In genomic region chr22:42863349-42863911, GRCh38 we compare ENCODE assay signal across 9 cellular contexts. TPM values are rescaled to one million over a fixed set of nuclear protein-coding genes. Genes with fewer than 3 reads are reported as not detected.
DNase-seq lines count a peak whose midpoint lies in the region; ATAC-seq, FAIRE-seq and TF ChIP-seq lines count a peak whose summit lies in the region.
"Had no signal": no experiment of that assay in that cellular context is flagged by ENCODE, and none has a peak within 500 bp of the region (broad histone marks: within the 10 kb centered on the region; RNA-seq: fewer than 3 reads in every experiment).

No MANE protein-coding gene starts in this region.

- no peak overlapping the region for H3K4me3 ChIP-seq in PC-9
- no peak overlapping the region for H3K4me3 ChIP-seq in mammary epithelial cell (replicated peaks in 1 of 3; ENCODE audit: insufficient read depth in 1 of 3, low read depth in 2 of 3, low read length in 3 of 3)
- H3K4me3 ChIP-seq in tibial artery: no peak overlapping the region

- WGBS in mammary epithelial cell (ENCODE audit: low coverage, missing lambda C conversion rate): 28% methylated on average over 4 of the region's 4 CpGs

- H3K36me3 ChIP-seq in PC-9 (ENCODE audit: low read depth) (no peaks in the 10 kb centered on the region), mammary epithelial cell (ENCODE audit: insufficient read depth, low read length) (no peaks in the 10 kb centered on the region), tibial artery (no peaks in the 10 kb centered on the region)

- CTCF ChIA-PET in PC-9 (lab: Charles Lee) (interaction anchor here (0.7 kb wide), 1 partner anchor 183 kb away, joined by 13 read pairs; no protein-coding TSS in a partner anchor), mammary epithelial cell (lab: Charles Lee; ENCODE audit: low non-redundant PET) (no interaction called here)

- POLR2A ChIA-PET in PC-9 (lab: Charles Lee; ENCODE audit: unreplicated experiment): no interaction called here

- in situ Hi-C loops in mammary epithelial cell (cut with MboI; ENCODE audit: low sequenced_read_pairs in 2 of 2): no loop called here

- dilution Hi-C loops in mammary epithelial cell (cut with HindIII; ENCODE audit: low sequenced_read_pairs): no loop called here

- H3K27me3 ChIP-seq in PC-9 (ENCODE audit: insufficient read depth, low read depth): no peaks in the 10 kb centered on the region
- H3K27me3 ChIP-seq in mammary epithelial cell (ENCODE audit: insufficient read depth, low read length): no peaks in the 10 kb centered on the region
- H3K27me3 ChIP-seq in tibial artery: no peaks in the 10 kb centered on the region

- peak overlapping the region; percentile 51 for H3K4me2 ChIP-seq in PC-9
- no peak overlapping the region for H3K4me2 ChIP-seq in mammary epithelial cell (ENCODE audit: insufficient read depth, low read depth, low read length)

- peak; percentile 66 for FAIRE-seq in GM12892 (lab: Jason Lieb, UNC)

- no peak overlapping the region for H3K9ac ChIP-seq in mammary epithelial cell (ENCODE audit: insufficient read depth, low read length)

- H4K20me1 ChIP-seq in PC-9 (ENCODE audit: insufficient read depth): no peaks in the 10 kb centered on the region
- no peaks in the 10 kb centered on the region for H4K20me1 ChIP-seq in mammary epithelial cell (ENCODE audit: insufficient read depth, low read length)

- no peaks in the 10 kb centered on the region for H3K9me2 ChIP-seq in PC-9 (ENCODE audit: insufficient read depth)

- ATAC-seq in HG02642 (IDR thresholded peaks at IDR 0.05; ENCODE audit: poor library complexity, unreplicated experiment): no peak

- H3F3A ChIP-seq in PC-9 (ENCODE audit: insufficient read depth, low read depth): peaks cover 48% of the 10 kb centered on the region

- peak overlapping the region; percentile 95 for H3K27ac ChIP-seq in PC-9
- peak overlapping the region; percentile 57 for H3K27ac ChIP-seq in mammary epithelial cell (ENCODE audit: insufficient read depth, low read depth, low read length)
- H3K27ac ChIP-seq in tibial artery: no peak overlapping the region
- H3K27ac ChIP-seq: VCaP had no signal

- H3K79me2 ChIP-seq in PC-9 (ENCODE audit: low read depth) (no peaks in the 10 kb centered on the region), mammary epithelial cell (ENCODE audit: insufficient read depth, low read length) (no peaks in the 10 kb centered on the region)

- no peak overlapping the region for H2AFZ ChIP-seq in PC-9
- H2AFZ ChIP-seq in mammary epithelial cell (ENCODE audit: low read depth, low read length): no peak overlapping the region

- DNase-seq in GM12892 (ENCODE audit: insufficient read length) (no peak), PC-9 (peak; percentile 66 to 95), mammary epithelial cell (peak; percentile 85), mucosa of gallbladder (ENCODE audit: low spot score) (no peak), COR-L47 (lab: John Stamatoyannopoulos, UW) (no peak), tibial artery (no peak)
- DNase-seq in stimulated activated CD4-positive, alpha-beta T cell treated with anti-CD3 and anti-CD28 coated beads, Interleukin-1b, Interleukin-23, amount 100 ng/mL, for 24 hours (ENCODE audit: low read depth in 4 of 4, low spot score in 1 of 4): peak; percentile 18 to 29 (median 24)

- H3K4me1 ChIP-seq in PC-9 (replicated peaks; ENCODE audit: insufficient read depth) (peaks cover 41% of the 10 kb centered on the region), mammary epithelial cell (ENCODE audit: insufficient read depth, low read length) (peaks cover 13% of the 10 kb centered on the region), tibial artery (peaks cover 0 to 20% (median 3%) of the 10 kb centered on the region in 4 donors)

- no peak for TF ChIP-seq POLR2A in GM12892 (IDR thresholded peaks at IDR 0.05; ENCODE audit: low read depth, low read length)

- TF ChIP-seq CTCF in PC-9 (conservative IDR thresholded peaks at IDR 0.05) (no peak), mammary epithelial cell (conservative IDR thresholded peaks at IDR 0.05 in 1 of 2, IDR thresholded peaks at IDR 0.05 in 1 of 2; ENCODE audit: extremely low read depth in 1 of 2, insufficient read depth in 1 of 2, low read depth in 1 of 2, low read length in 2 of 2) (no peak), tibial artery (IDR thresholded peaks at IDR 0.05) (no peak)

- BruUV-seq in PC-9 (replicated peaks; lab: Mats Ljungman, UMichigan) (no TSS peak), mammary epithelial cell (replicated peaks; lab: Mats Ljungman, UMichigan) (no TSS peak)

- intact Hi-C loops in PC-9 (cut with micrococcal nuclease; ENCODE audit: unreplicated experiment) (loop anchor here (1.0 to 5.0 kb wide), 4 partner anchors 73 to 264 kb away; partner anchors contain the start of gene POLDIP3), mammary epithelial cell (cut with micrococcal nuclease) (no loop called here), tibial artery (cut with DNase I; ENCODE audit: low total_unique reads) (loop anchor here (10.0 kb wide), 1 partner anchor 151 kb away; the partner anchor contains the start of gene PACSIN2)

- no peaks in the 10 kb centered on the region for H3K9me3 ChIP-seq in PC-9 (ENCODE audit: insufficient read depth, low read depth)
- H3K9me3 ChIP-seq in mammary epithelial cell (replicated peaks; ENCODE audit: insufficient read depth, low read length): no peaks in the 10 kb centered on the region
- H3K9me3 ChIP-seq in tibial artery: no peaks in the 10 kb centered on the region

RNA-seq across cellular contexts. Expression of gene ARFGAP3, which starts 6.4 kb away (rescaled TPM):
- polyA plus RNA-seq in GM12892 (2012; ENCODE audit: missing spikeins): 38.4 TPM
- total RNA-seq in PC-9 (2021) (26.5 and 29.1 TPM in 2 replicates), mammary epithelial cell (10 to 100 TPM; 46.5 to 60.8 TPM), mucosa of gallbladder (49.8 TPM)
- polyA plus RNA-seq in mammary epithelial cell: 24.9 TPM
- 10.3 TPM for polyA minus RNA-seq in mammary epithelial cell

Comparison
In these comparisons a context has a peak if more than half of its experiments do, and no peak if none do; other contexts are left out.
1. DNase-seq: peak in PC-9 (2 of 2), mammary epithelial cell (single experiment) and stimulated activated CD4-positive, alpha-beta T cell treated with anti-CD3 and anti-CD28 coated beads, Interleukin-1b, Interleukin-23, amount 100 ng/mL, for 24 hours (4 of 4); none in GM12892 (single experiment), mucosa of gallbladder (single experiment), COR-L47 (single experiment) and tibial artery (0 of 2).
2. H3K27ac ChIP-seq: peak in PC-9 (single experiment) and mammary epithelial cell (single experiment); none in tibial artery (0 of 2).